30 cellular contexts compared by ENCODE assay signal in genomic region chr15:88152672-88153071, GRCh38.
"Had no signal": no experiment of that assay in that cellular context is flagged by ENCODE, and none has a peak within 500 bp of the region (broad histone marks: within the 10 kb centered on the region; RNA-seq: fewer than 3 reads in every experiment).

No MANE protein-coding gene starts in this region.

- H3K9me3 ChIP-seq: adrenal gland, ascending aorta, body of pancreas, breast epithelium had no signal

- H3K4me3 ChIP-seq: adrenal gland, ascending aorta, body of pancreas, breast epithelium, cardiac muscle cell had no signal

- ATAC-seq: activated naive CD4-positive, alpha-beta T cell treated with anti-CD3 and anti-CD28 coated beads, Interleukin-2, amount 50 U/mL, for 72 hours; activated naive CD8-positive, alpha-beta T cell treated with anti-CD3 and anti-CD28 coated beads, Interleukin-2, amount 50 U/mL, for 24 hours; activated T-cell treated with anti-CD3 and anti-CD28 coated beads, Interleukin-2, amount 50 U/mL, for 4 hours; activated T-cell treated with anti-CD3 and anti-CD28 coated beads, Interleukin-2, amount 50 U/mL, for 72 hours; activated T-helper 17 cell treated with anti-CD3 and anti-CD28 coated beads, Interleukin-2, amount 50 U/mL, for 72 hours; body of pancreas had no signal

- H3K27me3 ChIP-seq: adrenal gland, ascending aorta, body of pancreas, brain microvascular endothelial cell, breast epithelium, cardiac muscle cell had no signal

- H3K36me3 ChIP-seq: adrenal gland, brain microvascular endothelial cell, breast epithelium, cardiac muscle cell had no signal

- H3K4me1 ChIP-seq: adrenal gland, body of pancreas, breast epithelium had no signal

- DNase-seq: activated effector memory CD4-positive, alpha-beta T cell treated with anti-CD3 and anti-CD28 coated beads, Interleukin-2, amount 50 U/mL, for 16 hours; activated effector memory CD4-positive, alpha-beta T cell treated with Interleukin-2 at 50 U/mL for 16 hours; activated gamma-delta T cell; activated gamma-delta T cell treated with Interleukin-2 at 50 U/mL for 16 hours; activated naive CD4-positive, alpha-beta T cell; activated naive CD4-positive, alpha-beta T cell treated with anti-CD3 and anti-CD28 coated beads for 36 hours; activated naive CD4-positive, alpha-beta T cell treated with anti-CD3 and anti-CD28 coated beads, Interleukin-2, amount 10 ng/mL, durations not matched to agents 7 days and 5 days; activated naive CD4-positive, alpha-beta T cell treated with anti-CD3 and anti-CD28 coated beads, Interleukin-2, amount 50 U/mL, for 16 hours; activated naive CD4-positive, alpha-beta T cell treated with Interleukin-2 at 50 U/mL for 16 hours; activated naive CD8-positive, alpha-beta T cell treated with anti-CD3 and anti-CD28 coated beads for 36 hours; activated naive CD8-positive, alpha-beta T cell treated with anti-CD3 and anti-CD28 coated beads, Interleukin-2, amount 10 ng/mL, durations not matched to agents 7 days and 5 days; activated naive CD8-positive, alpha-beta T cell treated with anti-CD3 and anti-CD28 coated beads, Interleukin-2, amount 50 U/mL, for 24 hours; activated T-cell treated with anti-CD3 and anti-CD28 coated beads, Interleukin-2, amount 50 U/mL, for 24 hours; activated T-cell treated with anti-CD3 and anti-CD28 coated beads, Interleukin-2, amount 50 U/mL, for 4 hours; activated T-cell treated with anti-CD3 and anti-CD28 coated beads, Interleukin-2, amount 50 U/mL, for 48 hours; activated T-cell treated with anti-CD3 and anti-CD28 coated beads, Interleukin-2, amount 50 U/mL, for 72 hours; adrenal gland; amniotic stem cell; amygdala; anterior cingulate cortex; aorta; body of pancreas; brain microvascular endothelial cell; central memory CD4-positive, alpha-beta T cell; cerebellar nuclear complex had no signal

- H3K27ac ChIP-seq: adrenal gland, ascending aorta, body of pancreas, brain microvascular endothelial cell, breast epithelium, cardiac muscle cell had no signal
